ENCODE assay signal across 13 cellular contexts in the genomic region with DNA sequence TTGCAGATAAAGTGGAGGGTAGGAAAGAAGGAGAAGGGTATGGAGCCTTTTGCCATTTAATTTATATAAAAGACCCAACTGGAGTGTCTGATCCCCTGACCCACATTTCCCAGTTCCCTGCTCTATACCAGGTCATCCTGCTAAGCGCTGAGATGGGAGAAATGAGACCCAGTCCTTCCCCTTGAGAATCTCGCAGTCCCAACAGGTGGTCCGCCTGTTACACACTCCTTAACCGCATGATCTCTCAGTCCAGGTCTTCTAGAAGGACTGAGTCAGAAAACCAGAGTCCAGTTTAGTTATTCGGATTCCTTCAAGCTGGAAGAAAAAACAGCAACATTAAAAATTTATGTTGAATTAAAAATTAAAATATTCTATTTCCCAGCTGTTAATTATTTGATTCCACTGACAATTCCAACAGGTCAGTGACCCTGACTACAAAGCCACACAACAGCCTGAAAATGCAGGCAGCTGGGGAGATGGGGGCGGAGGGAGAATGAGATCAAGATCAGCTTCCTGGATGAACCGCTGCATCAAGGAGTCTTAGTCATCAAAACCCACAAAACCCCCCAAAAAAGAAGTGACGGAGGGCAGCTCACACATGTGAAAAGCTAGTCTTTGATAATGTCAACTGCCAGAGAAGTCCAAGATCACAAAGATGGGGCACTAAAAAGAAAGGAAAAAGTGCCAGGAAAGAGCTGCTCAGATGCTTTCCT. TPM values are rescaled to one million over a fixed set of nuclear protein-coding genes. Genes with fewer than 3 reads are reported as not detected.
DNase-seq lines count a peak whose midpoint lies in the region; ATAC-seq and TF ChIP-seq lines count a peak whose summit lies in the region.
"Had no signal": no experiment of that assay in that cellular context is flagged by ENCODE, and none has a peak within 500 bp of the region (broad histone marks: within the 10 kb centered on the region; RNA-seq: fewer than 3 reads in every experiment).

No MANE protein-coding gene starts in this region.

- no peaks in the 10 kb centered on the region for H3K36me3 ChIP-seq in lower lobe of right lung
- H3K36me3 ChIP-seq: breast epithelium, pancreas had no signal

- no peaks in the 10 kb centered on the region for H3K9me3 ChIP-seq in lower lobe of right lung
- H3K9me3 ChIP-seq: breast epithelium, pancreas had no signal

- peak; percentile 1 to 6 for DNase-seq in activated CD4-positive, alpha-beta T cell treated with anti-CD3 and anti-CD28 coated beads for 24 hours (ENCODE audit: low read depth in 2 of 2)
- no peak for DNase-seq in activated CD4-positive, alpha-beta T cell treated with anti-CD3 and anti-CD28 coated beads, Interleukin-2, amount 50 U/mL, for 1 hour
- peak; percentile 30 for DNase-seq in LHCN-M2 (ENCODE audit: low read depth)
- peak; percentile 64 for DNase-seq in activated CD8-positive, alpha-beta memory T cell treated with anti-CD3 and anti-CD28 coated beads, Interleukin-2, amount 50 U/mL, for 48 hours
- DNase-seq in stimulated activated CD8-positive, alpha-beta memory T cell treated with anti-CD3 and anti-CD28 coated beads, Interleukin-15, amount 100 ng/mL, for 1 hour (ENCODE audit: low read depth): peak; percentile 1
- no peak for DNase-seq in lower lobe of right lung
- DNase-seq: NCI-H1694, pancreas had no signal

- ATAC-seq in lower lobe of right lung: no peak
- no peak for ATAC-seq in GM19463 (IDR thresholded peaks at IDR 0.05; ENCODE audit: unreplicated experiment)
- no peak for ATAC-seq in GM18907 (IDR thresholded peaks at IDR 0.05; ENCODE audit: unreplicated experiment)
- ATAC-seq: pancreas had no signal

- H3K4me3 ChIP-seq in lower lobe of right lung: no peak overlapping the region
- H3K4me3 ChIP-seq: breast epithelium, pancreas had no signal

- no peak overlapping the region for H3K27ac ChIP-seq in lower lobe of right lung
- H3K27ac ChIP-seq: 22Rv1, breast epithelium, pancreas had no signal

- intact Hi-C loops in lower lobe of right lung (cut with DNase I): no loop called here

- H3K4me1 ChIP-seq in lower lobe of right lung: no peaks in the 10 kb centered on the region
- H3K4me1 ChIP-seq: breast epithelium, pancreas had no signal

- TF ChIP-seq CTCF in lower lobe of right lung (IDR thresholded peaks at IDR 0.05): no peak

- no peaks in the 10 kb centered on the region for H3K27me3 ChIP-seq in lower lobe of right lung (ENCODE audit: low read depth)
- H3K27me3 ChIP-seq: breast epithelium, pancreas had no signal

RNA-seq across cellular contexts. Expression of a gene that starts 44.0 kb away (rescaled TPM):
- not detected in 2 replicates for total RNA-seq in LHCN-M2 (2014; rRNA removed)
- polyA plus RNA-seq in LHCN-M2 (2012): not detected
- total RNA-seq in lower lobe of right lung: 14.0 TPM
- total RNA-seq: epithelial cell of proximal tubule had no signal

Comparison
In these comparisons a context has a peak if more than half of its experiments do, and no peak if none do; other contexts are left out.
1. DNase-seq: peak in activated CD4-positive, alpha-beta T cell treated with anti-CD3 and anti-CD28 coated beads for 24 hours (2 of 2), LHCN-M2 (single experiment), activated CD8-positive, alpha-beta memory T cell treated with anti-CD3 and anti-CD28 coated beads, Interleukin-2, amount 50 U/mL, for 48 hours (single experiment) and stimulated activated CD8-positive, alpha-beta memory T cell treated with anti-CD3 and anti-CD28 coated beads, Interleukin-15, amount 100 ng/mL, for 1 hour (single experiment); none in activated CD4-positive, alpha-beta T cell treated with anti-CD3 and anti-CD28 coated beads, Interleukin-2, amount 50 U/mL, for 1 hour (single experiment) and lower lobe of right lung (single experiment).
2. RNA of a gene that starts 44.0 kb away (total RNA-seq): 14.0 TPM in lower lobe of right lung (single experiment); not detected in LHCN-M2; every median in the first group is over 10 times any median in the second.